ENCODE assay signal across 13 cellular contexts in the genomic region with DNA sequence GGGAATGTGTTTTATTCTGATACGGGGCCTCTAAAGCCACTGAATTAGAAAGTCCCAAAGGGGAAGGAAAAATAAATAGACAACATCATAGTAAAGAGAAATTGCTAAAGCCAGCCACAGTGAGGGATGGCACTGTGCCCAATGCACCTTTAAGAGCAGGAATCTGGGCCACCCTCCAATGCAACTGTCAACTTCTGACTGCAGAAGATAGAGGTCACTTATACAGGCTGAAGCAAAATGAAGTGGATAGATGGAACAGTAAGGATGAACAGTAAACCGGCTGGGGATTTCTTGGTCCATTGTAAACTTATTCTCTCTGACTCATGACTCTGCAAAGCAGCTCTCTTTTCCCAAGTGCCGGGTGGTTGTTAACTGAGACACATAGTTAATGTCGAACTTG. TPM values are rescaled to one million over a fixed set of nuclear protein-coding genes. Genes with fewer than 3 reads are reported as not detected.
DNase-seq lines count a peak whose midpoint lies in the region; ATAC-seq, FAIRE-seq and TF ChIP-seq lines count a peak whose summit lies in the region.
"Had no signal": no experiment of that assay in that cellular context is flagged by ENCODE, and none has a peak within 500 bp of the region (broad histone marks: within the 10 kb centered on the region; RNA-seq: fewer than 3 reads in every experiment).

No MANE protein-coding gene starts in this region.

- H3K9ac ChIP-seq in liver (ENCODE audit: low read depth in 1 of 2, low read length in 2 of 2) (no peak overlapping the region), HepG2 (ENCODE audit: insufficient read depth, low read depth, low read length) (no peak overlapping the region), SK-N-SH (no peak overlapping the region)
- H3K9ac ChIP-seq: KMS-11 had no signal

- TF ChIP-seq EP300 in HepG2 (IDR thresholded peaks at IDR 0.05; ENCODE audit: low read depth in 2 of 2, low read length in 2 of 2) (no peak), HepG2 (CRISPR knock-in tag; IDR thresholded peaks at IDR 0.05; ENCODE audit: borderline replicate concordance) (no peak), SK-N-SH (IDR thresholded peaks at IDR 0.05; ENCODE audit: borderline replicate concordance in 1 of 2, low read depth in 1 of 2, low read length in 1 of 2) (no peak)

- no peaks in the 10 kb centered on the region for H4K20me1 ChIP-seq in HepG2 (ENCODE audit: insufficient read depth, low read length)
- H4K20me1 ChIP-seq in SK-N-SH (ENCODE audit: insufficient read depth) = no peaks in the 10 kb centered on the region

- peak overlapping the region; percentile 21 to 55 for H3K27ac ChIP-seq in liver (ENCODE audit: low read depth in 1 of 2, low read length in 2 of 2)
- H3K27ac ChIP-seq in HepG2 (ENCODE audit: extremely low read length, insufficient read depth, low read length) = no peak overlapping the region
- no peak overlapping the region for H3K27ac ChIP-seq in SK-N-SH (ENCODE audit: low read depth in 2 of 2, low read length in 1 of 2)
- H3K27ac ChIP-seq in upper lobe of right lung = no peak overlapping the region
- H3K27ac ChIP-seq: KMS-11, ovary had no signal

- DNase-seq in HepG2 (ENCODE audit: low spot score) (no peak), SK-N-SH (peak; percentile 8), Right ventricle myocardium superior (peak; percentile 48), upper lobe of right lung (no peak), CD1c-positive myeloid dendritic cell (ENCODE audit: extremely low spot score) (no peak), OCI-M2 (lab: John Stamatoyannopoulos, UW; ENCODE audit: unreplicated experiment) (no peak)
- DNase-seq in activated naive CD4-positive, alpha-beta T cell treated with Interleukin-2 at 50 U/mL for 16 hours = no peak
- DNase-seq: activated CD4-positive, CD25-positive, alpha-beta regulatory T cell treated with anti-CD3 and anti-CD28 coated beads, Interleukin-2, amount 50 U/mL, for 72 hours; ovary had no signal

- H3K27me3 ChIP-seq in liver (ENCODE audit: control insufficient read depth in 4 of 4, insufficient read depth in 4 of 4, low read length in 3 of 4) (no peaks in the 10 kb centered on the region), HepG2 (ENCODE audit: control insufficient read depth in 1 of 2, insufficient read depth in 2 of 2, low read length in 2 of 2) (no peaks in the 10 kb centered on the region), SK-N-SH (ENCODE audit: insufficient read depth) (no peaks in the 10 kb centered on the region), upper lobe of right lung (no peaks in the 10 kb centered on the region)
- H3K27me3 ChIP-seq: ovary had no signal

- H3F3A ChIP-seq in SK-N-SH (replicated peaks; ENCODE audit: insufficient read depth) = peaks cover 8% of the 10 kb centered on the region

- POLR2A ChIA-PET in HepG2 (lab: Yijun Ruan, JAX) = no interaction called here
- POLR2A ChIA-PET in SK-N-SH (lab: Yijun Ruan, JAX) = no interaction called here

- H2AFZ ChIP-seq in HepG2 (ENCODE audit: low read length) (no peak overlapping the region), SK-N-SH (ENCODE audit: low read depth) (no peak overlapping the region)

- H3K79me2 ChIP-seq in HepG2 (ENCODE audit: insufficient read depth, low read length) = no peaks in the 10 kb centered on the region
- no peaks in the 10 kb centered on the region for H3K79me2 ChIP-seq in SK-N-SH (ENCODE audit: insufficient read depth)

- WGBS in liver = 34% methylated on average over 4 of the region's 4 CpGs
- WGBS in HepG2 (ENCODE audit: low lambda C conversion rate) = 89% methylated on average over 4 of the region's 4 CpGs
- WGBS in SK-N-SH (ENCODE audit: low lambda C conversion rate) = 65% methylated on average over 4 of the region's 4 CpGs

- TF ChIP-seq RAD21 in liver (IDR thresholded peaks at IDR 0.05) = peak; percentile 45 to 50
- no peak for TF ChIP-seq RAD21 in HepG2 (CRISPR knock-in tag; IDR thresholded peaks at IDR 0.05)
- no peak for TF ChIP-seq RAD21 in SK-N-SH (IDR thresholded peaks at IDR 0.05; ENCODE audit: low read length)

- ATAC-seq in HepG2 (no peak), Right ventricle myocardium superior (ENCODE audit: poor library complexity) (peak; percentile 60), upper lobe of right lung (peak; percentile 19)
- ATAC-seq: Panc1 had no signal

- H3K9me2 ChIP-seq in SK-N-SH = no peaks in the 10 kb centered on the region

- CTCF ChIA-PET in HepG2 (lab: Yijun Ruan, JAX; ENCODE audit: low intra/inter-chr PET ratio, low total read pairs) = no interaction called here
- CTCF ChIA-PET in SK-N-SH (lab: Yijun Ruan, JAX) = interaction anchor here (1.1 to 7.7 kb wide), 5 partner anchors 8 to 295 kb away, joined by 4 to 52 read pairs (median 11); no protein-coding TSS in a partner anchor

- H3K4me3 ChIP-seq in liver (ENCODE audit: low read depth in 1 of 3, low read length in 3 of 3) (no peak overlapping the region), HepG2 (replicated peaks in 1 of 3; ENCODE audit: insufficient read depth in 1 of 3, low read depth in 2 of 3, low read length in 3 of 3) (no peak overlapping the region), SK-N-SH (ENCODE audit: low read depth in 2 of 2, low read length in 1 of 2) (no peak overlapping the region), upper lobe of right lung (no peak overlapping the region)
- H3K4me3 ChIP-seq: ovary had no signal

- BruUV-seq in HepG2 (replicated peaks; lab: Mats Ljungman, UMichigan) = no TSS peak

- TF ChIP-seq POLR2A in HepG2 (IDR thresholded peaks at IDR 0.05; ENCODE audit: insufficient read depth in 1 of 2, low read depth in 2 of 2, low read length in 2 of 2) = no peak

- H3K9me3 ChIP-seq in liver (ENCODE audit: control insufficient read depth in 4 of 4, low read length in 3 of 4) (no peaks in the 10 kb centered on the region), HepG2 (ENCODE audit: low read length) (no peaks in the 10 kb centered on the region), SK-N-SH (no peaks in the 10 kb centered on the region), upper lobe of right lung (no peaks in the 10 kb centered on the region)
- H3K9me3 ChIP-seq: ovary had no signal

- H3K36me3 ChIP-seq in liver (ENCODE audit: control insufficient read depth in 4 of 4, insufficient read depth in 3 of 4, low read depth in 1 of 4, low read length in 3 of 4) = peaks cover 0 to 2% (median 0%) of the 10 kb centered on the region in 4 donors
- H3K36me3 ChIP-seq in HepG2 (replicated peaks in 1 of 2; ENCODE audit: control insufficient read depth in 1 of 2, insufficient read depth in 2 of 2, low read length in 2 of 2) = no peaks in the 10 kb centered on the region
- peaks cover 0 to 3% of the 10 kb centered on the region in 2 experiments for H3K36me3 ChIP-seq in SK-N-SH (replicated peaks in 1 of 2; ENCODE audit: control insufficient read depth in 1 of 2, insufficient read depth in 2 of 2, low read length in 1 of 2)
- H3K36me3 ChIP-seq in upper lobe of right lung = no peaks in the 10 kb centered on the region
- H3K36me3 ChIP-seq: ovary had no signal

- TF ChIP-seq CTCF in liver (IDR thresholded peaks at IDR 0.05; ENCODE audit: low read depth, low read length, missing input control) (peak; percentile 5), HepG2 (CRISPR knock-in tag; IDR thresholded peaks at IDR 0.05) (no peak), SK-N-SH (IDR thresholded peaks at IDR 0.05) (no peak), upper lobe of right lung (IDR thresholded peaks at IDR 0.05) (no peak)

- intact Hi-C loops in HepG2 (cut with micrococcal nuclease; ENCODE audit: unreplicated experiment) (no loop called here), Right ventricle myocardium superior (cut with DNase I) (loop anchor here (10.0 kb wide), 1 partner anchor 77 kb away; no protein-coding TSS in a partner anchor), upper lobe of right lung (cut with DNase I) (no loop called here)

- in situ Hi-C loops in HepG2 (cut with HindIII; ENCODE audit: extremely low pct_ligation_motif_present, low pct_unique_long_range_greater_than_20kb) = no loop called here

- peaks cover 0 to 13% (median 2%) of the 10 kb centered on the region in 4 donors for H3K4me1 ChIP-seq in liver (ENCODE audit: control insufficient read depth in 4 of 4, insufficient read depth in 4 of 4, low read length in 3 of 4)
- H3K4me1 ChIP-seq in HepG2 (ENCODE audit: insufficient read depth, low read length) = peaks cover 17% of the 10 kb centered on the region
- H3K4me1 ChIP-seq in SK-N-SH (ENCODE audit: control insufficient read depth in 1 of 2, insufficient read depth in 2 of 2, low read depth in 1 of 2, low read length in 1 of 2) = peaks cover 5 to 8% of the 10 kb centered on the region in 2 experiments; a peak in 1 of 4 replicates
- no peaks in the 10 kb centered on the region for H3K4me1 ChIP-seq in upper lobe of right lung

- no peak overlapping the region for H3K4me2 ChIP-seq in HepG2 (ENCODE audit: low read depth, low read length)
- no peak overlapping the region for H3K4me2 ChIP-seq in SK-N-SH
- H3K4me2 ChIP-seq: KMS-11 had no signal

- no peak for FAIRE-seq in HepG2 (lab: Jason Lieb, UNC)
- FAIRE-seq: keratinocyte had no signal

RNA-seq across cellular contexts. Expression of a gene that starts 54.0 kb away (rescaled TPM):
- 1 to 10 TPM in 1 of 2 donors, under 1 TPM in 1; 0.98 to 2.0 TPM for total RNA-seq in liver
- polyA plus RNA-seq in liver = under 1 TPM; 0.18 to 0.46 TPM
- 0.42 TPM in 1 of 2 replicates, not detected in the other for total RNA-seq in HepG2 (2016; rRNA removed; fragmentation: Illumina TruSeq; extraction: Trizol)
- total RNA-seq in HepG2 (2016; cell fraction: cytosol; rRNA removed; fragmentation: Illumina TruSeq; extraction: Trizol; ENCODE audit: low read depth) = not detected in 2 replicates
- total RNA-seq in HepG2 (2016; cell fraction: insoluble cytoplasmic fraction; rRNA removed; fragmentation: Illumina TruSeq; extraction: Trizol) = 0.13 and 0.52 TPM in 2 replicates
- total RNA-seq in HepG2 (2016; cell fraction: membrane; rRNA removed; fragmentation: Illumina TruSeq; extraction: Trizol) = not detected in 2 replicates
- total RNA-seq in HepG2 (2016; cell fraction: nucleus; rRNA removed; fragmentation: Illumina TruSeq; extraction: Trizol) = 1.1 and 1.7 TPM in 2 replicates
- polyA plus RNA-seq in HepG2 (2011; rRNA removed) = 0.70 and 0.88 TPM in 2 replicates
- polyA plus RNA-seq in HepG2 (2011; cell fraction: cytosol; rRNA removed) = 0.13 TPM in 1 of 2 replicates, not detected in the other
- polyA plus RNA-seq in HepG2 (2011; cell fraction: nucleus; rRNA removed) = 3.4 and 3.8 TPM in 2 replicates
- 1.0 and 1.6 TPM in 2 replicates for polyA plus RNA-seq in HepG2 (2012)
- polyA plus RNA-seq in HepG2 (2016; cell fraction: cytosol; fragmentation: Illumina TruSeq; extraction: Trizol; ENCODE audit: low read depth) = not detected in 2 replicates
- not detected in 2 replicates for polyA plus RNA-seq in HepG2 (2016; cell fraction: insoluble cytoplasmic fraction; fragmentation: Illumina TruSeq; extraction: Trizol; ENCODE audit: low read depth)
- not detected in 2 replicates for polyA plus RNA-seq in HepG2 (2016; cell fraction: membrane; fragmentation: Illumina TruSeq; extraction: Trizol; ENCODE audit: low read depth)
- polyA plus RNA-seq in HepG2 (2016; cell fraction: nucleus; fragmentation: Illumina TruSeq; extraction: Trizol; ENCODE audit: insufficient read depth, low read depth) = 2.7 and 2.9 TPM in 2 replicates
- 1.2 and 2.3 TPM in 2 replicates for polyA minus RNA-seq in HepG2 (2011; rRNA and poly(A)+ RNA removed; ENCODE audit: low replicate concordance)
- polyA minus RNA-seq in HepG2 (2011; cell fraction: cytosol; rRNA and poly(A)+ RNA removed) = not detected in 2 replicates
- polyA minus RNA-seq in HepG2 (2011; cell fraction: nucleus; rRNA and poly(A)+ RNA removed) = 4.1 and 7.7 TPM in 2 replicates
- polyA plus RNA-seq in SK-N-SH (2012; rRNA removed) = 1.0 and 1.8 TPM in 2 replicates
- 0.12 and 0.38 TPM in 2 replicates for polyA plus RNA-seq in SK-N-SH (2012; cell fraction: cytosol; rRNA removed)
- 12.0 and 12.4 TPM in 2 replicates for polyA plus RNA-seq in SK-N-SH (2012; cell fraction: nucleus; rRNA removed)
- total RNA-seq in Right ventricle myocardium superior = 516 TPM
- 3.0 TPM for total RNA-seq in upper lobe of right lung

Comparison
In these comparisons a context has a peak if more than half of its experiments do, and no peak if none do; other contexts are left out.
1. H3K27ac ChIP-seq: peak in liver (2 of 2); none in HepG2 (single experiment), SK-N-SH (0 of 2) and upper lobe of right lung (single experiment).
2. DNase-seq: peak in SK-N-SH (single experiment) and Right ventricle myocardium superior (single experiment); none in HepG2 (single experiment), upper lobe of right lung (single experiment), activated naive CD4-positive, alpha-beta T cell treated with Interleukin-2 at 50 U/mL for 16 hours (single experiment), CD1c-positive myeloid dendritic cell (single experiment) and OCI-M2 (single experiment).
3. RNA of a gene that starts 54.0 kb away (total RNA-seq): 516 TPM in Right ventricle myocardium superior (single experiment); 3.0 TPM in upper lobe of right lung (single experiment), 0.98 to 2.0 TPM in liver and 0.13 to 1.7 TPM in HepG2; every median in the first group is over 100 times any median in the second.